13 cellular contexts compared by ENCODE assay signal in genomic region chr2:226701052-226701451, GRCh38.
DNase-seq lines count a peak whose midpoint lies in the region; ATAC-seq and TF ChIP-seq lines count a peak whose summit lies in the region.
"Had no signal": no experiment of that assay in that cellular context is flagged by ENCODE, and none has a peak within 500 bp of the region (broad histone marks: within the 10 kb centered on the region; RNA-seq: fewer than 3 reads in every experiment).

No MANE protein-coding gene starts in this region.

- no peak overlapping the region for H2BK15ac ChIP-seq in mesenchymal stem cell (ENCODE audit: low read depth, poor library complexity, severe bottlenecking)

- H3K4me3 ChIP-seq in RWPE2 (ENCODE audit: severe bottlenecking) (no peak overlapping the region), mesenchymal stem cell (ENCODE audit: insufficient read depth in 1 of 2, low read depth in 1 of 2, low read length in 2 of 2) (no peak overlapping the region), neural progenitor cell (no peak overlapping the region), upper lobe of left lung (no peak overlapping the region)
- H3K4me3 ChIP-seq: ovary, testis had no signal

- H3K9me3 ChIP-seq in RWPE2 (ENCODE audit: severe bottlenecking) (no peaks in the 10 kb centered on the region), mesenchymal stem cell (ENCODE audit: control insufficient read depth, low read length) (no peaks in the 10 kb centered on the region), neural progenitor cell (ENCODE audit: low read depth) (no peaks in the 10 kb centered on the region), upper lobe of left lung (no peaks in the 10 kb centered on the region)
- H3K9me3 ChIP-seq: ovary, testis had no signal

- H3K27ac ChIP-seq in RWPE2 (ENCODE audit: poor library complexity, severe bottlenecking) (no peak overlapping the region), mesenchymal stem cell (ENCODE audit: low read length, poor library complexity, severe bottlenecking) (no peak overlapping the region), neural progenitor cell (no peak overlapping the region), upper lobe of left lung (no peak overlapping the region)
- H3K27ac ChIP-seq: ovary, testis had no signal

- H3K4me1 ChIP-seq in RWPE2 (ENCODE audit: insufficient read depth, poor library complexity, severe bottlenecking): no peaks in the 10 kb centered on the region
- peaks cover 2% of the 10 kb centered on the region for H3K4me1 ChIP-seq in mesenchymal stem cell (ENCODE audit: control insufficient read depth, insufficient read depth, low read depth, low read length)
- no peaks in the 10 kb centered on the region for H3K4me1 ChIP-seq in neural progenitor cell
- H3K4me1 ChIP-seq in upper lobe of left lung: no peaks in the 10 kb centered on the region
- H3K4me1 ChIP-seq: testis had no signal

- DNase-seq in RWPE2 (ENCODE audit: low spot score) (no peak), mesenchymal stem cell (peak; percentile 95), neural progenitor cell (ENCODE audit: low spot score) (no peak), foreskin melanocyte (no peak), upper lobe of left lung (no peak), KG1 (lab: John Stamatoyannopoulos, UW) (no peak)
- DNase-seq: activated CD4-positive, alpha-beta T cell treated with anti-CD3 and anti-CD28 coated beads, Interleukin-2, amount 10 ng/mL, durations not matched to agents 7 days and 5 days; endodermal cell; NCI-H2081 treated with DMSO at 0.1 percent for 48 hours; ovary; testis had no signal

- H3K36me3 ChIP-seq in RWPE2 (ENCODE audit: low read depth) (no peaks in the 10 kb centered on the region), mesenchymal stem cell (ENCODE audit: control insufficient read depth in 1 of 2, insufficient read depth in 2 of 2, low read depth in 1 of 2, low read length in 2 of 2) (no peaks in the 10 kb centered on the region), neural progenitor cell (no peaks in the 10 kb centered on the region), upper lobe of left lung (no peaks in the 10 kb centered on the region)
- H3K36me3 ChIP-seq: ovary had no signal

- TF ChIP-seq POLR2A in upper lobe of left lung (IDR thresholded peaks at IDR 0.05): no peak

- H3K4me2 ChIP-seq in mesenchymal stem cell (ENCODE audit: low read length, poor library complexity, severe bottlenecking): no peak overlapping the region
- no peak overlapping the region for H3K4me2 ChIP-seq in neural progenitor cell

- no peak for TF ChIP-seq EP300 in upper lobe of left lung (IDR thresholded peaks at IDR 0.05)

- H2BK120ac ChIP-seq in mesenchymal stem cell (ENCODE audit: low read depth, low read length): no peak overlapping the region

- no peak overlapping the region for H3K18ac ChIP-seq in mesenchymal stem cell (ENCODE audit: low read depth in 1 of 2, low read length in 2 of 2)

- no peak overlapping the region for H4K8ac ChIP-seq in mesenchymal stem cell (ENCODE audit: low read length)

- ATAC-seq in GM18520 (IDR thresholded peaks at IDR 0.05; ENCODE audit: unreplicated experiment): peak; percentile 81
- ATAC-seq in HG02885 (IDR thresholded peaks at IDR 0.05; ENCODE audit: poor library complexity, unreplicated experiment): peak; percentile 71
- ATAC-seq in RWPE2 (ENCODE audit: low read depth): peak; percentile 44; the same call in 2 of the 3 replicates
- ATAC-seq in upper lobe of left lung (ENCODE audit: low FRiP score in 2 of 2): no peak

- H3K27me3 Mint-ChIP-seq in neural progenitor cell (ENCODE audit: insufficient read depth, low read depth): peaks cover 4% of the 10 kb centered on the region

- H3K4ac ChIP-seq in mesenchymal stem cell (ENCODE audit: low read depth in 1 of 2, low read length in 2 of 2): no peak overlapping the region

- no peak overlapping the region for H3K9ac ChIP-seq in mesenchymal stem cell (ENCODE audit: low read length)
- H3K9ac ChIP-seq in neural progenitor cell: no peak overlapping the region

- WGBS in mesenchymal stem cell: 16% methylated on average over 1 of the region's 1 CpG
- WGBS in upper lobe of left lung, 2 donors: 61 to 82% methylated on average over 1 of the region's 1 CpG

- H3K79me2 ChIP-seq in neural progenitor cell (ENCODE audit: low read depth): no peaks in the 10 kb centered on the region

- H4K20me1 ChIP-seq in neural progenitor cell (ENCODE audit: low read depth): no peaks in the 10 kb centered on the region

- H2BK12ac ChIP-seq in mesenchymal stem cell (ENCODE audit: low read length in 2 of 2): no peak overlapping the region

- H3K27me3 ChIP-seq in RWPE2 (ENCODE audit: insufficient read depth, poor library complexity, severe bottlenecking) (no peaks in the 10 kb centered on the region), mesenchymal stem cell (ENCODE audit: control insufficient read depth in 1 of 2, insufficient read depth in 1 of 2, low read length in 2 of 2) (no peaks in the 10 kb centered on the region), neural progenitor cell (no peaks in the 10 kb centered on the region), upper lobe of left lung (no peaks in the 10 kb centered on the region)
- H3K27me3 ChIP-seq: ovary, testis had no signal

- H3K4me1 Mint-ChIP-seq in neural progenitor cell: peaks cover 5% of the 10 kb centered on the region

- H3K14ac ChIP-seq in mesenchymal stem cell (ENCODE audit: low read length in 2 of 2): no peak overlapping the region

- H3K27ac Mint-ChIP-seq in neural progenitor cell: no peak overlapping the region
- H3K27ac Mint-ChIP-seq: activated CD4-positive, alpha-beta T cell treated with anti-CD3 and anti-CD28 coated beads, Interleukin-2, amount 10 ng/mL, durations not matched to agents 7 days and 5 days; endodermal cell had no signal

- H2AK5ac ChIP-seq in mesenchymal stem cell (ENCODE audit: low read length, severe bottlenecking): no peak overlapping the region

- TF ChIP-seq CTCF in RWPE2 (IDR thresholded peaks at IDR 0.05; ENCODE audit: poor library complexity, severe bottlenecking) (no peak), neural progenitor cell (IDR thresholded peaks at IDR 0.05) (no peak), upper lobe of left lung (IDR thresholded peaks at IDR 0.05) (no peak)

- H2AFZ ChIP-seq in mesenchymal stem cell (ENCODE audit: low read depth, low read length) (no peak overlapping the region), neural progenitor cell (replicated peaks) (no peak overlapping the region)

- no peaks in the 10 kb centered on the region for H3K79me1 ChIP-seq in mesenchymal stem cell (replicated peaks; ENCODE audit: low read length, poor library complexity, severe bottlenecking)

- no peak overlapping the region for H3K23ac ChIP-seq in mesenchymal stem cell (ENCODE audit: low read length in 2 of 2)

- H3K4me3 Mint-ChIP-seq in neural progenitor cell: no peak overlapping the region
- H3K4me3 Mint-ChIP-seq: activated CD4-positive, alpha-beta T cell treated with anti-CD3 and anti-CD28 coated beads, Interleukin-2, amount 10 ng/mL, durations not matched to agents 7 days and 5 days; endodermal cell had no signal

- no peak overlapping the region for H2BK5ac ChIP-seq in mesenchymal stem cell (ENCODE audit: low read depth, low read length, poor library complexity, severe bottlenecking)

- H3K36me3 Mint-ChIP-seq in neural progenitor cell: no peaks in the 10 kb centered on the region

- no peaks in the 10 kb centered on the region for H3F3A ChIP-seq in neural progenitor cell (ENCODE audit: low read depth)

- no peak overlapping the region for H4K91ac ChIP-seq in mesenchymal stem cell (ENCODE audit: low read length)

- H3K9me3 Mint-ChIP-seq in neural progenitor cell: peaks cover 1% of the 10 kb centered on the region
- H3K9me3 Mint-ChIP-seq: endodermal cell had no signal

Comparison
In these comparisons a context has a peak if more than half of its experiments do, and no peak if none do; other contexts are left out.
1. ATAC-seq: peak in GM18520 (single experiment), HG02885 (single experiment) and RWPE2 (single experiment); none in upper lobe of left lung (0 of 2).